In genomic region chr20:37882961-37883712, GRCh38 we compare ENCODE assay signal across 23 cellular contexts. TPM values are rescaled to one million over a fixed set of nuclear protein-coding genes. Genes with fewer than 3 reads are reported as not detected.
"Had no signal": no experiment of that assay in that cellular context is flagged by ENCODE, and none has a peak within 500 bp of the region (broad histone marks: within the 10 kb centered on the region; RNA-seq: fewer than 3 reads in every experiment).

No MANE protein-coding gene starts in this region.

- H3K4me3 Mint-ChIP-seq: activated CD4-positive, alpha-beta T cell treated with anti-CD3 and anti-CD28 coated beads, Interleukin-2, amount 10 ng/mL, durations not matched to agents 7 days and 5 days; activated naive CD8-positive, alpha-beta T cell; activated T-cell treated with anti-CD3 and anti-CD28 coated beads, Interleukin-2, amount 50 U/mL, for 72 hours; central memory CD8-positive, alpha-beta T cell; memory B cell; naive thymus-derived CD4-positive, alpha-beta T cell had no signal

- H3K4me1 Mint-ChIP-seq: activated CD4-positive, alpha-beta T cell treated with anti-CD3 and anti-CD28 coated beads, Interleukin-2, amount 10 ng/mL, durations not matched to agents 7 days and 5 days; central memory CD8-positive, alpha-beta T cell had no signal

- H3K27ac ChIP-seq: brain microvascular endothelial cell, coronary artery, esophagus muscularis mucosa, skin epidermis, tibial artery, uterus had no signal

- H3K27me3 ChIP-seq: brain microvascular endothelial cell, uterus had no signal

- H3K9me3 ChIP-seq: esophagus muscularis mucosa, mucosa of descending colon, tibial artery, uterus had no signal

- DNase-seq: activated CD4-positive, alpha-beta T cell treated with anti-CD3 and anti-CD28 coated beads, Interleukin-2, amount 10 ng/mL, durations not matched to agents 7 days and 5 days; activated CD4-positive, CD25-positive, alpha-beta regulatory T cell; activated CD8-positive, alpha-beta memory T cell treated with anti-CD3 and anti-CD28 coated beads, Interleukin-2, amount 50 U/mL, for 48 hours; activated gamma-delta T cell; activated T-cell treated with anti-CD3 and anti-CD28 coated beads, Interleukin-2, amount 50 U/mL, for 72 hours; amygdala; brain microvascular endothelial cell; hippocampal formation; kidney glomerular epithelial cell; left ventricle myocardium superior; mucosa of descending colon; naive thymus-derived CD4-positive, alpha-beta T cell; nucleus accumbens; stimulated activated CD4-positive, alpha-beta T cell treated with anti-CD3 and anti-CD28 coated beads, Interleukin-4, amount 100 ng/mL, for 24 hours; stimulated activated naive CD4-positive, alpha-beta T cell; tibial artery; uterus had no signal

- H3K4me1 ChIP-seq: tibial artery, uterus had no signal

- H3K9me3 Mint-ChIP-seq: activated CD4-positive, alpha-beta T cell treated with anti-CD3 and anti-CD28 coated beads, Interleukin-2, amount 10 ng/mL, durations not matched to agents 7 days and 5 days; activated T-cell treated with anti-CD3 and anti-CD28 coated beads, Interleukin-2, amount 50 U/mL, for 72 hours; central memory CD8-positive, alpha-beta T cell; memory B cell had no signal

- H3K27ac Mint-ChIP-seq: activated CD4-positive, alpha-beta T cell treated with anti-CD3 and anti-CD28 coated beads, Interleukin-2, amount 10 ng/mL, durations not matched to agents 7 days and 5 days; activated naive CD8-positive, alpha-beta T cell; activated T-cell treated with anti-CD3 and anti-CD28 coated beads, Interleukin-2, amount 50 U/mL, for 72 hours; memory B cell; naive thymus-derived CD4-positive, alpha-beta T cell had no signal

- H3K36me3 ChIP-seq: brain microvascular endothelial cell, esophagus muscularis mucosa, tibial artery, uterus had no signal

- H3K4me3 ChIP-seq: coronary artery, esophagus muscularis mucosa, mucosa of descending colon, skin epidermis, tibial artery, uterus had no signal

- H3K27me3 Mint-ChIP-seq: activated CD4-positive, alpha-beta T cell treated with anti-CD3 and anti-CD28 coated beads, Interleukin-2, amount 10 ng/mL, durations not matched to agents 7 days and 5 days; activated naive CD8-positive, alpha-beta T cell; naive thymus-derived CD4-positive, alpha-beta T cell had no signal

- H3K36me3 Mint-ChIP-seq: activated naive CD8-positive, alpha-beta T cell; memory B cell; naive thymus-derived CD4-positive, alpha-beta T cell had no signal

- ATAC-seq: activated T-cell treated with anti-CD3 and anti-CD28 coated beads, Interleukin-2, amount 50 U/mL, for 72 hours; left ventricle myocardium superior; mucosa of descending colon; naive thymus-derived CD4-positive, alpha-beta T cell had no signal

RNA-seq across cellular contexts. Expression of gene VSTM2L, which starts 19.8 kb away (rescaled TPM):
- total RNA-seq: activated CD4-positive, alpha-beta T cell treated with anti-CD3 and anti-CD28 coated beads, Interleukin-2, amount 10 ng/mL, durations not matched to agents 7 days and 5 days had no signal
- polyA plus RNA-seq: naive thymus-derived CD4-positive, alpha-beta T cell had no signal
